In the genomic region with DNA sequence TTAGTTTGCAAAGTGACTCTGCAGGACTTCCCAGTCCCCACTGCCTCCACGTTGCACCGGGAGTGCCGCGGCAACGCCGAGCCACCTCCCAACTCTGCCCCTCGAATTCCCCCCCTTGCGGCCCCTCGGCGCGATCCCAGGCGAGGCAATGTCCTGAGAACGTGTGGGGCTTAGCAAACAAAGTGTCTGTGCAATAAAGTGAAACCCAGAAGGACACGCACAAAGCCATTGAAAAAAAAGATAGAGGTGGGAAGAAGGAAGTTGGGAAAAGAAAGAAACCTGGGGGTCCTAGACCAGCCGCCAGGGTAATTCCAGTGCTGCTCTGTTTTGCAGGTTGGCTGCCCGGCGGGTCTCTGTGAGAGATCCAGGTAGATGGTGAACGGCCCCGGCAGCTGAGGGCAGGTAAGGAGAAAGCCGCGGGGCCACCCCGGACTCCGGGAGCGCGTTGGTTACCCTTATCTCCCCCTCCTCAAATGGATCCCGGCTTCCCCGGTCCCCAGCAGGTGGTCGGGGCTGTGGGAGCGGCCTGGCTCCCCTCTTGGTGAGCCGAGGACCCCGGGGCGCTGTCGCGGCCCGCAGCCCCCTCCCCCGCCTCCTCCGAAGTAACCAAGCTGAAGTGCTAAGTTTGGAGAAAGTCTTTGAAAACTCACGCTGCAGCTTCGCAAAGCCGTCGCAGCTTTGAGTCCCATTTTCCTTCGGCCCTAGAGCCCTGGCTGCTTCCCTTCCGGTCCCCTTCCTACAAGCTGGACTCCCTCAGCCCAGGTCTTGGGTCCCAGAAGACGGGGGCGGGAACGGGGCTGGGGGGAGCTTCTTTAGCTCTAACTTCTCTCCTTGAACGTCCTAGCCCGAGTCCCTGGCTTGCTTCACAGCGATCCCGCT, we compare ENCODE assay signal across 8 cellular contexts. TPM values are rescaled to one million over a fixed set of nuclear protein-coding genes. Genes with fewer than 3 reads are reported as not detected.
DNase-seq lines count a peak whose midpoint lies in the region; ATAC-seq and TF ChIP-seq lines count a peak whose summit lies in the region.

No MANE protein-coding gene starts in this region.

- H3K36me3 Mint-ChIP-seq in activated CD4-positive, alpha-beta T cell treated with anti-CD3 and anti-CD28 coated beads, Interleukin-2, amount 10 ng/mL, durations not matched to agents 7 days and 5 days (ENCODE audit: low read depth) = no peaks in the 10 kb centered on the region
- H3K36me3 Mint-ChIP-seq in activated B cell treated with CpG ODN at 0.5 μM for 24 hours (ENCODE audit: low read depth) = no peaks in the 10 kb centered on the region
- no peaks in the 10 kb centered on the region for H3K36me3 Mint-ChIP-seq in stimulated activated effector memory CD8-positive, alpha-beta T cell treated with anti-CD3 and anti-CD28 coated beads, Interleukin-12 subunit alpha, Interleukin-12 subunit beta, amount 100 ng/mL, for 72 hours

- no peaks in the 10 kb centered on the region for H3K79me2 ChIP-seq in hepatocyte

- H3K27me3 ChIP-seq in hepatocyte = peaks cover 95% of the 10 kb centered on the region

- H3K27ac ChIP-seq in hepatocyte = no peak overlapping the region

- no peaks in the 10 kb centered on the region for H3K9me3 ChIP-seq in hepatocyte (ENCODE audit: low read depth)

- ATAC-seq in HG02884 (IDR thresholded peaks at IDR 0.05; ENCODE audit: unreplicated experiment) = peak; percentile 16
- ATAC-seq in activated B cell treated with CpG ODN at 0.5 μM for 24 hours (ENCODE audit: low read depth) = peak; percentile 8
- ATAC-seq in stimulated activated effector memory CD8-positive, alpha-beta T cell treated with anti-CD3 and anti-CD28 coated beads, Interleukin-12 subunit alpha, Interleukin-12 subunit beta, amount 100 ng/mL, for 72 hours = no peak
- ATAC-seq in GM19328 (IDR thresholded peaks at IDR 0.05; ENCODE audit: unreplicated experiment) = no peak
- ATAC-seq in sciatic nerve = no peak

- H3K4me3 Mint-ChIP-seq in activated CD4-positive, alpha-beta T cell treated with anti-CD3 and anti-CD28 coated beads, Interleukin-2, amount 10 ng/mL, durations not matched to agents 7 days and 5 days = peak overlapping the region; percentile 71
- H3K4me3 Mint-ChIP-seq in activated B cell treated with CpG ODN at 0.5 μM for 24 hours = peak overlapping the region; percentile 83
- H3K4me3 Mint-ChIP-seq in stimulated activated effector memory CD8-positive, alpha-beta T cell treated with anti-CD3 and anti-CD28 coated beads, Interleukin-12 subunit alpha, Interleukin-12 subunit beta, amount 100 ng/mL, for 72 hours = peak overlapping the region; percentile 85

- H3K36me3 ChIP-seq in hepatocyte (replicated peaks; ENCODE audit: insufficient read depth, low read depth) = no peaks in the 10 kb centered on the region

- no peak for TF ChIP-seq CTCF in activated B cell treated with CpG ODN at 0.5 μM for 24 hours (IDR thresholded peaks at IDR 0.05)
- TF ChIP-seq CTCF in hepatocyte (IDR thresholded peaks at IDR 0.05; ENCODE audit: poor library complexity) = no peak

- POLR2A ChIA-PET in activated CD4-positive, alpha-beta T cell treated with anti-CD3 and anti-CD28 coated beads, Interleukin-2, amount 10 ng/mL, durations not matched to agents 7 days and 5 days (lab: Charles Lee) = no interaction called here
- POLR2A ChIA-PET in activated B cell treated with CpG ODN at 0.5 μM for 24 hours (lab: Charles Lee) = interaction anchor here (0.7 kb wide), 1 partner anchor 273 kb away, joined by 3 read pairs; no protein-coding TSS in a partner anchor

- peaks cover 59% of the 10 kb centered on the region for H3K4me1 Mint-ChIP-seq in activated CD4-positive, alpha-beta T cell treated with anti-CD3 and anti-CD28 coated beads, Interleukin-2, amount 10 ng/mL, durations not matched to agents 7 days and 5 days
- H3K4me1 Mint-ChIP-seq in activated B cell treated with CpG ODN at 0.5 μM for 24 hours = peaks cover 81% of the 10 kb centered on the region
- peaks cover 67% of the 10 kb centered on the region for H3K4me1 Mint-ChIP-seq in stimulated activated effector memory CD8-positive, alpha-beta T cell treated with anti-CD3 and anti-CD28 coated beads, Interleukin-12 subunit alpha, Interleukin-12 subunit beta, amount 100 ng/mL, for 72 hours

- no peaks in the 10 kb centered on the region for H3K9me2 ChIP-seq in hepatocyte (replicated peaks; ENCODE audit: insufficient read depth)

- WGBS in hepatocyte (ENCODE audit: low lambda C conversion rate, missing lambda C conversion rate) = 2% methylated on average over 42 of the region's 50 CpGs

- intact Hi-C loops in activated B cell treated with CpG ODN at 0.5 μM for 24 hours (cut with micrococcal nuclease) (loop anchor here (1.0 kb wide), 2 partner anchors 7 to 790 kb away; a partner anchor contains a TSS), sciatic nerve (cut with DNase I) (no loop called here)

- no peak overlapping the region for H3K27ac Mint-ChIP-seq in activated CD4-positive, alpha-beta T cell treated with anti-CD3 and anti-CD28 coated beads, Interleukin-2, amount 10 ng/mL, durations not matched to agents 7 days and 5 days
- no peak overlapping the region for H3K27ac Mint-ChIP-seq in activated B cell treated with CpG ODN at 0.5 μM for 24 hours
- no peak overlapping the region for H3K27ac Mint-ChIP-seq in stimulated activated effector memory CD8-positive, alpha-beta T cell treated with anti-CD3 and anti-CD28 coated beads, Interleukin-12 subunit alpha, Interleukin-12 subunit beta, amount 100 ng/mL, for 72 hours

- peak overlapping the region; percentile 75 for H3K4me3 ChIP-seq in hepatocyte

- H2AFZ ChIP-seq in hepatocyte = peak overlapping the region; percentile 71

- peak overlapping the region; percentile 99 for H3K4me2 ChIP-seq in hepatocyte

- CTCF ChIA-PET in activated CD4-positive, alpha-beta T cell treated with anti-CD3 and anti-CD28 coated beads, Interleukin-2, amount 10 ng/mL, durations not matched to agents 7 days and 5 days (lab: Charles Lee) = interaction anchor here (0.8 to 0.9 kb wide), 2 partner anchors 12 to 594 kb away, joined by 3 read pairs; no protein-coding TSS in a partner anchor
- CTCF ChIA-PET in activated B cell treated with CpG ODN at 0.5 μM for 24 hours (lab: Charles Lee) = no interaction called here

- peaks cover 87% of the 10 kb centered on the region for H3K27me3 Mint-ChIP-seq in activated CD4-positive, alpha-beta T cell treated with anti-CD3 and anti-CD28 coated beads, Interleukin-2, amount 10 ng/mL, durations not matched to agents 7 days and 5 days
- H3K27me3 Mint-ChIP-seq in activated B cell treated with CpG ODN at 0.5 μM for 24 hours = peaks cover 75% of the 10 kb centered on the region

- peaks cover 53% of the 10 kb centered on the region for H3K4me1 ChIP-seq in hepatocyte (ENCODE audit: insufficient read depth)

- no peak for DNase-seq in activated CD4-positive, alpha-beta T cell treated with anti-CD3 and anti-CD28 coated beads, Interleukin-2, amount 10 ng/mL, durations not matched to agents 7 days and 5 days
- no peak for DNase-seq in activated CD4-positive, alpha-beta T cell treated with anti-CD3 and anti-CD28 coated beads for 1 hour
- DNase-seq in activated B cell treated with CpG ODN at 0.5 μM for 24 hours = peak; percentile 37
- peak; percentile 21 for DNase-seq in hepatocyte (ENCODE audit: low spot score)
- peak in 1 of 2 donors; percentile 59 for DNase-seq in stimulated activated effector memory CD8-positive, alpha-beta T cell treated with anti-CD3 and anti-CD28 coated beads, Interleukin-12 subunit alpha, Interleukin-12 subunit beta, amount 100 ng/mL, for 72 hours (ENCODE audit: low spot score in 2 of 2)
- DNase-seq in sciatic nerve (ENCODE audit: low spot score) = no peak

- H4K20me1 ChIP-seq in hepatocyte (ENCODE audit: insufficient read depth, poor library complexity, severe bottlenecking) = peaks cover 30% of the 10 kb centered on the region

- no peaks in the 10 kb centered on the region for H3K9me3 Mint-ChIP-seq in activated CD4-positive, alpha-beta T cell treated with anti-CD3 and anti-CD28 coated beads, Interleukin-2, amount 10 ng/mL, durations not matched to agents 7 days and 5 days
- no peaks in the 10 kb centered on the region for H3K9me3 Mint-ChIP-seq in activated B cell treated with CpG ODN at 0.5 μM for 24 hours
- H3K9me3 Mint-ChIP-seq in stimulated activated effector memory CD8-positive, alpha-beta T cell treated with anti-CD3 and anti-CD28 coated beads, Interleukin-12 subunit alpha, Interleukin-12 subunit beta, amount 100 ng/mL, for 72 hours = no peaks in the 10 kb centered on the region

RNA-seq across cellular contexts. Expression of a gene that starts 0.5 kb away (rescaled TPM):
- total RNA-seq in activated CD4-positive, alpha-beta T cell treated with anti-CD3 and anti-CD28 coated beads, Interleukin-2, amount 10 ng/mL, durations not matched to agents 7 days and 5 days = not detected
- total RNA-seq in activated B cell treated with CpG ODN at 0.5 μM for 24 hours (not detected in 2 replicates), hepatocyte (0.07 TPM in 1 of 2 replicates, not detected in the other), sciatic nerve (not detected)
- polyA plus RNA-seq in hepatocyte = 0.52 TPM in 1 of 2 replicates, not detected in the other

Comparison
In these comparisons a context has a peak if more than half of its experiments do, and no peak if none do; other contexts are left out.
1. DNase-seq: peak in activated B cell treated with CpG ODN at 0.5 μM for 24 hours (single experiment) and hepatocyte (single experiment); none in activated CD4-positive, alpha-beta T cell treated with anti-CD3 and anti-CD28 coated beads, Interleukin-2, amount 10 ng/mL, durations not matched to agents 7 days and 5 days (single experiment), activated CD4-positive, alpha-beta T cell treated with anti-CD3 and anti-CD28 coated beads for 1 hour (single experiment) and sciatic nerve (single experiment).
2. ATAC-seq: peak in HG02884 (single experiment) and activated B cell treated with CpG ODN at 0.5 μM for 24 hours (single experiment); none in stimulated activated effector memory CD8-positive, alpha-beta T cell treated with anti-CD3 and anti-CD28 coated beads, Interleukin-12 subunit alpha, Interleukin-12 subunit beta, amount 100 ng/mL, for 72 hours (single experiment), GM19328 (single experiment) and sciatic nerve (single experiment).
3. Peak in every context shown above with its lines, with median percentiles within 50 percentile points of each other: H3K4me3 Mint-ChIP-seq.